13 cellular contexts compared by ENCODE assay signal in the genomic region with DNA sequence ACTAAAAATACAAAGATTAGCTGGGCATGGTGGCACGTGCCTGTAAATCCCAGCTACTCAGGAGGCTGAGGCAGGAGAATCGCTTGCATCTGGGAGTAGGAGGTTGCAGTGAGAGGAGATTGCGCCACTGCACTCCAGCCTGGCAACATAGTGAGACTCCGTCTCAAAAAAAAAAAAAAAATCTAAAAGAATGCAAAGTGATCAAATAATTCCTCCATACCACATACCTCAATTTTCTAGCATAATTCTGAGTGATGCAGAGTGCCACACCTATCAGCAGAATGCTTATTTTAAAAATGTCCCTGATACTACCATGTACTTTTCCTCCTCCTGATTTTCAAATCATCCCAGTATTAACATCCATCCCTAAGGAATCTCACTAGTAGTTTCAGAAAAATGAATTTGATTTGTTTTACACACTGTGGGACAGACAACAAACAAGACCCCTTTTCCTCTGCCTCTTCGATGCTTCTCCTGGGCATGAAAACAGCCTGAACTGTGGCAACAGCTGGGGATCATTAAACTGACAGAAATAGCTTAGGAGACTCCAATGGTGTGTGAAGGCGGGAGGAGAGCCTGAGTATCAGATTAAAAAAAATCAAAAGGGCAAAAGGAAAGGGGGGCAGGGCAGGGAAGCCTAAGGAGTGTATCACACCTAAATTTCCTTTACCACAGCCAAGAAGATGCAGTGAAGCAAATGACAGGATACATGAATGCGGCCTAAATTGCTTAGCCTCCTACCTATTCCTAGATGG.
A peak's percentile ranks its signal among the peaks of the same experiment; 100 is the strongest.
DNase-seq lines count a peak whose midpoint lies in the region; ATAC-seq lines count a peak whose summit lies in the region.
"Had no signal": no experiment of that assay in that cellular context is flagged by ENCODE, and none has a peak within 500 bp of the region (broad histone marks: within the 10 kb centered on the region; RNA-seq: fewer than 3 reads in every experiment).

No MANE protein-coding gene starts in this region.

- ATAC-seq in HG02885 (IDR thresholded peaks at IDR 0.05; ENCODE audit: poor library complexity, unreplicated experiment), result no peak
- ATAC-seq: stimulated activated effector memory CD8-positive, alpha-beta T cell treated with anti-CD3 and anti-CD28 coated beads, Interleukin-12 subunit alpha, Interleukin-12 subunit beta, amount 100 ng/mL, for 72 hours had no signal

- no peaks in the 10 kb centered on the region for H3K27me3 ChIP-seq in mesendoderm (ENCODE audit: insufficient read depth, low read length, poor library complexity)
- H3K27me3 ChIP-seq: cardiac muscle cell had no signal

- peaks cover 8% of the 10 kb centered on the region for H3K4me1 ChIP-seq in mesendoderm (ENCODE audit: control insufficient read depth, low read depth, low read length)

- H4K8ac ChIP-seq in mesendoderm (ENCODE audit: low read depth, low read length), result no peak overlapping the region

- no peak overlapping the region for H4K5ac ChIP-seq in mesendoderm (ENCODE audit: low read length)

- H3K4me3 ChIP-seq in mesendoderm (ENCODE audit: low read length), result no peak overlapping the region
- H3K4me3 ChIP-seq: cardiac muscle cell had no signal

- H3K4ac ChIP-seq in mesendoderm (ENCODE audit: low read depth, low read length), result no peak overlapping the region

- no peak overlapping the region for H3K18ac ChIP-seq in mesendoderm (ENCODE audit: low read length)

- peaks cover 4% of the 10 kb centered on the region for H3K79me1 ChIP-seq in mesendoderm (ENCODE audit: low read length)

- no peaks in the 10 kb centered on the region for H3K9me3 Mint-ChIP-seq in T-helper 2 cell treated with Interferon-gamma antibody and Interleukin-4, amounts not matched to agents 5 μg/mL and 100 μg/mL, for 36 hours
- H3K9me3 Mint-ChIP-seq: stimulated activated effector memory CD8-positive, alpha-beta T cell treated with anti-CD3 and anti-CD28 coated beads, Interleukin-12 subunit alpha, Interleukin-12 subunit beta, amount 100 ng/mL, for 72 hours had no signal

- peak overlapping the region; percentile 12 for H3K56ac ChIP-seq in mesendoderm (ENCODE audit: low read length)

- no peak overlapping the region for H2BK120ac ChIP-seq in mesendoderm (ENCODE audit: low read depth, low read length)

- H3K9ac ChIP-seq in mesendoderm (ENCODE audit: low read length), result no peak overlapping the region

- H3K23ac ChIP-seq in mesendoderm (ENCODE audit: low read length), result no peak overlapping the region

- H2BK5ac ChIP-seq in mesendoderm (ENCODE audit: low read length), result no peak overlapping the region

- no peaks in the 10 kb centered on the region for H3K27me3 Mint-ChIP-seq in T-helper 2 cell treated with Interferon-gamma antibody and Interleukin-4, amounts not matched to agents 5 μg/mL and 100 μg/mL, for 36 hours (ENCODE audit: low read depth)
- H3K27me3 Mint-ChIP-seq: B cell had no signal

- H2BK15ac ChIP-seq in mesendoderm (replicated peaks; ENCODE audit: low read depth), result no peak overlapping the region

- no peak overlapping the region for H3K4me3 Mint-ChIP-seq in T-helper 2 cell treated with Interferon-gamma antibody and Interleukin-4, amounts not matched to agents 5 μg/mL and 100 μg/mL, for 36 hours
- H3K4me3 Mint-ChIP-seq: B cell; stimulated activated effector memory CD8-positive, alpha-beta T cell treated with anti-CD3 and anti-CD28 coated beads, Interleukin-12 subunit alpha, Interleukin-12 subunit beta, amount 100 ng/mL, for 72 hours had no signal

- H3K27ac ChIP-seq in mesendoderm (ENCODE audit: low read depth, low read length), result no peak overlapping the region
- H3K27ac ChIP-seq: cardiac muscle cell had no signal

- no CpG with 5 or more reads among the region's 7 CpGs for WGBS in mesendoderm (ENCODE audit: extremely low coverage, insufficient coverage, low lambda C conversion rate)

- H3K4me2 ChIP-seq in mesendoderm (ENCODE audit: low read length), result no peak overlapping the region

- no peak overlapping the region for H3K27ac Mint-ChIP-seq in T-helper 2 cell treated with Interferon-gamma antibody and Interleukin-4, amounts not matched to agents 5 μg/mL and 100 μg/mL, for 36 hours
- H3K27ac Mint-ChIP-seq: B cell; stimulated activated effector memory CD8-positive, alpha-beta T cell treated with anti-CD3 and anti-CD28 coated beads, Interleukin-12 subunit alpha, Interleukin-12 subunit beta, amount 100 ng/mL, for 72 hours had no signal

- DNase-seq in AG20443 (ENCODE audit: low spot score) (peak; percentile 52), NCI-H226 (peak; percentile 28), dedifferentiated amniotic fluid mesenchymal stem cell (ENCODE audit: extremely low spot score) (peak; percentile 46), mesendoderm (no peak), anterior cingulate cortex (lab: John Stamatoyannopoulos, UW) (no peak), foreskin melanocyte (no peak)
- no peak for DNase-seq in T-helper 2 cell treated with Interferon-gamma antibody and Interleukin-4, amounts not matched to agents 5 μg/mL and 100 μg/mL, for 36 hours (ENCODE audit: low spot score)
- DNase-seq: NCI-H748 treated with DMSO at 0.1 percent for 48 hours, nucleus accumbens had no signal

- H3K4me1 Mint-ChIP-seq in T-helper 2 cell treated with Interferon-gamma antibody and Interleukin-4, amounts not matched to agents 5 μg/mL and 100 μg/mL, for 36 hours (ENCODE audit: low read depth), result peaks cover 22% of the 10 kb centered on the region

- H3K36me3 ChIP-seq in mesendoderm (ENCODE audit: control insufficient read depth, insufficient read depth, low read length), result no peaks in the 10 kb centered on the region
- H3K36me3 ChIP-seq: cardiac muscle cell had no signal

- no peak overlapping the region for H2AK5ac ChIP-seq in mesendoderm (ENCODE audit: low read length)

- H3K36me3 Mint-ChIP-seq in T-helper 2 cell treated with Interferon-gamma antibody and Interleukin-4, amounts not matched to agents 5 μg/mL and 100 μg/mL, for 36 hours (ENCODE audit: low read depth), result no peaks in the 10 kb centered on the region

- H3K79me2 ChIP-seq in mesendoderm (ENCODE audit: control insufficient read depth, insufficient read depth, low read length), result no peaks in the 10 kb centered on the region

Comparison
In these comparisons a context has a peak if more than half of its experiments do, and no peak if none do; other contexts are left out.
1. DNase-seq: peak in AG20443 (single experiment), NCI-H226 (single experiment) and dedifferentiated amniotic fluid mesenchymal stem cell (single experiment); none in mesendoderm (single experiment), T-helper 2 cell treated with Interferon-gamma antibody and Interleukin-4, amounts not matched to agents 5 μg/mL and 100 μg/mL, for 36 hours (single experiment), anterior cingulate cortex (0 of 58) and foreskin melanocyte (single experiment).